Comparison of ENCODE assay signal across 10 cellular contexts in genomic region chr2:239944706-239945551, GRCh38.
A peak's percentile ranks its signal among the peaks of the same experiment; 100 is the strongest.
DNase-seq lines count a peak whose midpoint lies in the region; ATAC-seq and TF ChIP-seq lines count a peak whose summit lies in the region.
"Had no signal": no experiment of that assay in that cellular context is flagged by ENCODE, and none has a peak within 500 bp of the region (broad histone marks: within the 10 kb centered on the region; RNA-seq: fewer than 3 reads in every experiment).

No MANE protein-coding gene starts in this region.

- no peak overlapping the region for H3K27ac ChIP-seq in tibial artery

- H3K9me3 ChIP-seq in tibial artery = no peaks in the 10 kb centered on the region

- H3K4me1 ChIP-seq in tibial artery = no peaks in the 10 kb centered on the region

- ATAC-seq in HG03045 (IDR thresholded peaks at IDR 0.05; ENCODE audit: unreplicated experiment) = no peak

- no peak for TF ChIP-seq CTCF in tibial artery (IDR thresholded peaks at IDR 0.05)

- peaks cover 0 to 19% (median 1%) of the 10 kb centered on the region in 3 donors for H3K36me3 ChIP-seq in tibial artery

- H3K4me3 ChIP-seq in tibial artery = no peak overlapping the region
- H3K4me3 ChIP-seq: skin epidermis had no signal

- intact Hi-C loops in tibial artery (cut with DNase I; ENCODE audit: low total_unique reads) = no loop called here

- H3K27me3 ChIP-seq in tibial artery = no peaks in the 10 kb centered on the region

- DNase-seq in activated T-cell treated with anti-CD3 and anti-CD28 coated beads for 1 hour (ENCODE audit: low read depth) (peak; percentile 9), activated T-cell treated with anti-CD3 and anti-CD28 coated beads for 4 hours (no peak), left kidney (ENCODE audit: low read depth, low spot score) (peak; percentile 72), tibial artery (peak; percentile 38 to 62), NCI-H2029 treated with DMSO at 0.1 percent for 48 hours (lab: John Stamatoyannopoulos, UW) (no peak), foreskin melanocyte (no peak)
- peak; percentile 37 for DNase-seq in activated effector memory CD4-positive, alpha-beta T cell treated with Interleukin-2 at 50 U/mL for 16 hours
- DNase-seq: amniotic stem cell had no signal

Comparison
In these comparisons a context has a peak if more than half of its experiments do, and no peak if none do; other contexts are left out.
1. DNase-seq: peak in activated T-cell treated with anti-CD3 and anti-CD28 coated beads for 1 hour (single experiment), activated effector memory CD4-positive, alpha-beta T cell treated with Interleukin-2 at 50 U/mL for 16 hours (single experiment), left kidney (single experiment) and tibial artery (2 of 2); none in activated T-cell treated with anti-CD3 and anti-CD28 coated beads for 4 hours (single experiment), NCI-H2029 treated with DMSO at 0.1 percent for 48 hours (single experiment) and foreskin melanocyte (single experiment).